In the genomic region with DNA sequence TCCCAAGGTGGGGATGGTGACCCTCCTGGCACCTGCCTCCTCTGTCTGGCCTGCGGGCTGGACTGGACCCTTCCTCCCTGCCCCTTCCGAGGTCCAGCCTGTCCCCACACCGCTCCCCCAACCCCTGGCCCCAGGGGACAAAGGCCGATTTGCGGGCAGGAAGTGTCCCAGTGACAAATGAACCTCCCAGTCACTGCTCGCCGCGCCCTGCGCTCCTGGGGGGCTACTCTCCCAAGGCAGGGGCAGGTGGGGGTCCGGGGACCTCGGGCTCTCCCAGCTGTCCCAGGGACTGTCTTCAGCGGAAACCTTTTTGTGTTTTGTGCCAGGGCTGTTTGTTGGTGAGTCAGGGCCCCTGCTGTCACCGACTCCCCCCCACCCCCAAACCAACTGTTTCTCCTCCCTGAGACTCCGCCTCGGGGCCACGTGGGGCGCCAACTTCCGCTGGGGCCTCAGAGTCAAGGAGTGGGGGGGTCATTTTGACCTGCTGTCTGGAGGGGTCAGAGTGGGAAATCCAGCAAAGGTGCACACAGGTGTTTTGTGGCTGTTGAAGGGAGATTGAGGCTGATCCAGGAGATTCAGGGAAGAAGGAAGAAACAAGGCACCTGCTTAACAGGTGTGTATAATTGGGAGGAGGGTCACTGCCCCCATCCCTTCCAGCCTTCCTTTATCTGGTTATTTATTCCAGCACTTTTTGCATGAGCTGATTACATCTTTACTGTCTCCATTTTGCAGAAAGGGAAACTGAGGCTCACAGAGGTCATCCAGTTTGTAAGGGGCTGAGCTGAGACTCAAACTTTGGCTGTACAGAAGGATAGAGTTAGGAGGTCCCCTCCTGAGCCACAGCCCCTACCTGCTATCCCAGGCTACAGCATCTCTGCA, we compare ENCODE assay signal across 1 cellular context.
TF ChIP-seq lines count a peak whose summit lies in the region.

No MANE protein-coding gene starts in this region.

TF ChIP-seq in K562, 482 proteins besides CTCF, POLR2A, EP300 and RAD21 (continued from another document):
- TF ChIP-seq, protein P1, sequence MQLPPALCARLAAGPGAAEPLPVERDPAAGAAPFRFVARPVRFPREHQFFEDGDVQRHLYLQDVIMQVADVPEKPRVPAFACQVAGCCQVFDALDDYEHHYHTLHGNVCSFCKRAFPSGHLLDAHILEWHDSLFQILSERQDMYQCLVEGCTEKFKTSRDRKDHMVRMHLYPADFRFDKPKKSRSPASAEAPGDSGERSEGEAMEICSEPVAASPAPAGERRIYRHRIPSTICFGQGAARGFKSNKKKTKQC (CRISPR knock-in tag; IDR thresholded peaks at IDR 0.05): no peak
- no peak for TF ChIP-seq MYBL2 (IDR thresholded peaks at IDR 0.05; ENCODE audit: low read depth)
- no peak for TF ChIP-seq MYBL2 (CRISPR knock-in tag; IDR thresholded peaks at IDR 0.05; ENCODE audit: borderline replicate concordance)
- TF ChIP-seq IFI16 (CRISPR knock-in tag; IDR thresholded peaks at IDR 0.05): no peak
- peak; percentile 70 for TF ChIP-seq FOSL1 (tag; conservative IDR thresholded peaks at IDR 0.05)
- TF ChIP-seq HDAC2 (IDR thresholded peaks at IDR 0.05): peak; percentile 65
- no peak for TF ChIP-seq HMG20A (CRISPR knock-in tag; conservative IDR thresholded peaks at IDR 0.05)
- TF ChIP-seq, protein P2, sequence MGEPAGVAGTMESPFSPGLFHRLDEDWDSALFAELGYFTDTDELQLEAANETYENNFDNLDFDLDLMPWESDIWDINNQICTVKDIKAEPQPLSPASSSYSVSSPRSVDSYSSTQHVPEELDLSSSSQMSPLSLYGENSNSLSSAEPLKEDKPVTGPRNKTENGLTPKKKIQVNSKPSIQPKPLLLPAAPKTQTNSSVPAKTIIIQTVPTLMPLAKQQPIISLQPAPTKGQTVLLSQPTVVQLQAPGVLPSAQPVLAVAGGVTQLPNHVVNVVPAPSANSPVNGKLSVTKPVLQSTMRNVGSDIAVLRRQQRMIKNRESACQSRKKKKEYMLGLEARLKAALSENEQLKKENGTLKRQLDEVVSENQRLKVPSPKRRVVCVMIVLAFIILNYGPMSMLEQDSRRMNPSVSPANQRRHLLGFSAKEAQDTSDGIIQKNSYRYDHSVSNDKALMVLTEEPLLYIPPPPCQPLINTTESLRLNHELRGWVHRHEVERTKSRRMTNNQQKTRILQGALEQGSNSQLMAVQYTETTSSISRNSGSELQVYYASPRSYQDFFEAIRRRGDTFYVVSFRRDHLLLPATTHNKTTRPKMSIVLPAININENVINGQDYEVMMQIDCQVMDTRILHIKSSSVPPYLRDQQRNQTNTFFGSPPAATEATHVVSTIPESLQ (CRISPR knock-in tag; IDR thresholded peaks at IDR 0.05): no peak; the same call in 1 of the 2 replicates
- TF ChIP-seq, protein P3, sequence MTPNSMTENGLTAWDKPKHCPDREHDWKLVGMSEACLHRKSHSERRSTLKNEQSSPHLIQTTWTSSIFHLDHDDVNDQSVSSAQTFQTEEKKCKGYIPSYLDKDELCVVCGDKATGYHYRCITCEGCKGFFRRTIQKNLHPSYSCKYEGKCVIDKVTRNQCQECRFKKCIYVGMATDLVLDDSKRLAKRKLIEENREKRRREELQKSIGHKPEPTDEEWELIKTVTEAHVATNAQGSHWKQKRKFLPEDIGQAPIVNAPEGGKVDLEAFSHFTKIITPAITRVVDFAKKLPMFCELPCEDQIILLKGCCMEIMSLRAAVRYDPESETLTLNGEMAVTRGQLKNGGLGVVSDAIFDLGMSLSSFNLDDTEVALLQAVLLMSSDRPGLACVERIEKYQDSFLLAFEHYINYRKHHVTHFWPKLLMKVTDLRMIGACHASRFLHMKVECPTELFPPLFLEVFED (CRISPR knock-in tag; conservative IDR thresholded peaks at IDR 0.05): no peak
- TF ChIP-seq, protein P4, sequence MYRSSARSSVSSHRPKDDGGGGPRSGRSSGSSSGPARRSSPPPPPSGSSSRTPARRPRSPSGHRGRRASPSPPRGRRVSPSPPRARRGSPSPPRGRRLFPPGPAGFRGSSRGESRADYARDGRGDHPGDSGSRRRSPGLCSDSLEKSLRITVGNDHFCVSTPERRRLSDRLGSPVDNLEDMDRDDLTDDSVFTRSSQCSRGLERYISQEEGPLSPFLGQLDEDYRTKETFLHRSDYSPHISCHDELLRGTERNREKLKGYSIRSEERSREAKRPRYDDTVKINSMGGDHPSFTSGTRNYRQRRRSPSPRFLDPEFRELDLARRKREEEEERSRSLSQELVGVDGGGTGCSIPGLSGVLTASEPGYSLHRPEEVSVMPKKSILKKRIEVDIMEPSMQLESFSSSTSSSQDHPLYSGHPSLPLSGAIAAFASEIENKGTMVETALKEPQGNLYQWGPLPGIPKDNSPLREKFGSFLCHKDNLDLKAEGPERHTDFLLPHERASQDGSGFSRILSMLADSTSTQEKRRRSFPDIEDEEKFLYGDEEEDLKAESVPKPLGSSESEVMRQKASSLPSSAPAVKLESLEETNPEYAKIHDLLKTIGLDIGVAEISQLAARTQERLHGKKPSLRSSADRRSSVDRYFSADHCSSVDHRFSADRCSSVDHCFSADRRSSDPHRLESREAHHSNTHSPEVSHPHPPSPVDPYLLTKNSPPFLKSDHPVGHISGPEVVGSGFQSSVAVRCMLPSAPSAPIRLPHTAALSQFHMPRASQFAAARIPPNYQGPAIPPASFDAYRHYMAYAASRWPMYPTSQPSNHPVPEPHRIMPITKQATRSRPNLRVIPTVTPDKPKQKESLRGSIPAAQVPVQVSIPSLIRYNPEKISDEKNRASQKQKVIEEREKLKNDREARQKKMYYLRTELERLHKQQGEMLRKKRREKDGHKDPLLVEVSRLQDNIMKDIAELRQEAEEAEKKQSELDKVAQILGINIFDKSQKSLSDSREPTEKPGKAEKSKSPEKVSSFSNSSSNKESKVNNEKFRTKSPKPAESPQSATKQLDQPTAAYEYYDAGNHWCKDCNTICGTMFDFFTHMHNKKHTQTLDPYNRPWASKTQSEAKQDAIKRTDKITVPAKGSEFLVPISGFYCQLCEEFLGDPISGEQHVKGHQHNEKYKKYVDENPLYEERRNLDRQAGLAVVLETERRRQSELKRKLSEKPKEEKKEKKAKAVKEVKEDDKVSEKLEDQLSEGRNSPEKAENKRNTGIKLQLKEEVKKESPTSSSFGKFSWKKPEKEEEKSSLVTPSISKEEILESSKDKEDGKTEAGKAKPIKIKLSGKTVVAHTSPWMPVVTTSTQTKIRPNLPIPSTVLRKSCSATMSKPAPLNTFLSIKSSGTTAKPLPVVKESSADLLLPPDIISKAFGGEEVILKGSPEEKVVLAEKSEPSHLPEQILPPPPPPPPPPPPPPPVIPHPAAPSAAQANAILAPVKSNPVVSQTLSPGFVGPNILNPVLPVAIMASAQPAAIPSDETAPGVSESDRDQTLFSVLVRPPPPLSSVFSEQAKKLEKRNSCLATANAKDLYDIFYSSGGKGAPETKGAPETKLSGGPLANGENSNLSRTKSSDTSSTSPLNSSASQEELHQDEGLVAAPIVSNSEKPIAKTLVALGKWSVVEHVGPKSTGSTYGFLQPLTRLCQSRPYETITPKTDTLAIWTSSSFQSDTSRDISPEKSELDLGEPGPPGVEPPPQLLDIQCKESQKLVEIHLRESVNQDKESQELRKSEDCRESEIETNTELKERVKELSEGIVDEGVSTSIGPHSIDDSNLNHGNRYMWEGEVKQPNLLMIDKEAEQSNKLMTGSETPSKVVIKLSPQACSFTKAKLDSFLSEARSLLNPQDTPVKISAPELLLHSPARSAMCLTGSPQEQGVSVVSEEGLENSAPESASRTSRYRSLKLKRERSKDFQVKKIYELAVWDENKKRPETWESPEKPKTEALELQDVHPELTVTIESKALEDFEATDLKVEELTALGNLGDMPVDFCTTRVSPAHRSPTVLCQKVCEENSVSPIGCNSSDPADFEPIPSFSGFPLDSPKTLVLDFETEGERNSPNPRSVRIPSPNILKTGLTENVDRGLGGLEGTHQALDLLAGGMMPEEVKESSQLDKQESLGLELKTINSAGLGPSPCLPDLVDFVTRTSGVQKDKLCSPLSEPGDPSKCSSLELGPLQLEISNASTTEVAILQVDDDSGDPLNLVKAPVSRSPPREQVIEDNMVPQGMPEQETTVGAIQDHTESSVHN (IDR thresholded peaks at IDR 0.05; ENCODE audit: borderline replicate concordance in 1 of 2, low read depth in 1 of 2): no peak
- TF ChIP-seq RB1 (IDR thresholded peaks at IDR 0.05; ENCODE audit: low read depth): peak; percentile 21; the same call in 1 of the 2 replicates
- TF ChIP-seq, protein P5, sequence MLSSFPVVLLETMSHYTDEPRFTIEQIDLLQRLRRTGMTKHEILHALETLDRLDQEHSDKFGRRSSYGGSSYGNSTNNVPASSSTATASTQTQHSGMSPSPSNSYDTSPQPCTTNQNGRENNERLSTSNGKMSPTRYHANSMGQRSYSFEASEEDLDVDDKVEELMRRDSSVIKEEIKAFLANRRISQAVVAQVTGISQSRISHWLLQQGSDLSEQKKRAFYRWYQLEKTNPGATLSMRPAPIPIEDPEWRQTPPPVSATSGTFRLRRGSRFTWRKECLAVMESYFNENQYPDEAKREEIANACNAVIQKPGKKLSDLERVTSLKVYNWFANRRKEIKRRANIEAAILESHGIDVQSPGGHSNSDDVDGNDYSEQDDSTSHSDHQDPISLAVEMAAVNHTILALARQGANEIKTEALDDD (IDR thresholded peaks at IDR 0.05): no peak
- TF ChIP-seq, protein P6, sequence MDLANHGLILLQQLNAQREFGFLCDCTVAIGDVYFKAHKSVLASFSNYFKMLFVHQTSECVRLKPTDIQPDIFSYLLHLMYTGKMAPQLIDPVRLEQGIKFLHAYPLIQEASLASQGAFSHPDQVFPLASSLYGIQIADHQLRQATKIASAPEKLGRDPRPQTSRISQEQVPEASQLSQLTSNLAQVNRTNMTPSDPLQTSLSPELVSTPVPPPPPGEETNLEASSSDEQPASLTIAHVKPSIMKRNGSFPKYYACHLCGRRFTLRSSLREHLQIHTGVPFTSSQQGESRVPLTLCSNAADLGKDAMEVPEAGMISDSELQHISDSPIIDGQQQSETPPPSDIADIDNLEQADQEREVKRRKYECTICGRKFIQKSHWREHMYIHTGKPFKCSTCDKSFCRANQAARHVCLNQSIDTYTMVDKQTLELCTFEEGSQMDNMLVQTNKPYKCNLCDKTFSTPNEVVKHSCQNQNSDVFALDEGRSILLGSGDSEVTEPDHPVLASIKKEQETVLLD (IDR thresholded peaks at IDR 0.05): 0 out of 2 replicates have a peak, but pooled peaks have one; percentile 44
- TF ChIP-seq TOE1 (IDR thresholded peaks at IDR 0.05; ENCODE audit: borderline replicate concordance): no peak
- TF ChIP-seq TOE1 (CRISPR knock-in tag; IDR thresholded peaks at IDR 0.05; ENCODE audit: borderline replicate concordance, low read depth): no peak
- no peak for TF ChIP-seq LARP7 (IDR thresholded peaks at IDR 0.05)
- TF ChIP-seq ZNF24 (IDR thresholded peaks at IDR 0.05): no peak
- TF ChIP-seq, protein P7, sequence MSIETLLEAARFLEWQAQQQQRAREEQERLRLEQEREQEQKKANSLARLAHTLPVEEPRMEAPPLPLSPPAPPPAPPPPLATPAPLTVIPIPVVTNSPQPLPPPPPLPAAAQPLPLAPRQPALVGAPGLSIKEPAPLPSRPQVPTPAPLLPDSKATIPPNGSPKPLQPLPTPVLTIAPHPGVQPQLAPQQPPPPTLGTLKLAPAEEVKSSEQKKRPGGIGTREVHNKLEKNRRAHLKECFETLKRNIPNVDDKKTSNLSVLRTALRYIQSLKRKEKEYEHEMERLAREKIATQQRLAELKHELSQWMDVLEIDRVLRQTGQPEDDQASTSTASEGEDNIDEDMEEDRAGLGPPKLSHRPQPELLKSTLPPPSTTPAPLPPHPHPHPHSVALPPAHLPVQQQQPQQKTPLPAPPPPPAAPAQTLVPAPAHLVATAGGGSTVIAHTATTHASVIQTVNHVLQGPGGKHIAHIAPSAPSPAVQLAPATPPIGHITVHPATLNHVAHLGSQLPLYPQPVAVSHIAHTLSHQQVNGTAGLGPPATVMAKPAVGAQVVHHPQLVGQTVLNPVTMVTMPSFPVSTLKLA (conservative IDR thresholded peaks at IDR 0.05): peak; percentile 98 to 99
- TF ChIP-seq, protein P8, sequence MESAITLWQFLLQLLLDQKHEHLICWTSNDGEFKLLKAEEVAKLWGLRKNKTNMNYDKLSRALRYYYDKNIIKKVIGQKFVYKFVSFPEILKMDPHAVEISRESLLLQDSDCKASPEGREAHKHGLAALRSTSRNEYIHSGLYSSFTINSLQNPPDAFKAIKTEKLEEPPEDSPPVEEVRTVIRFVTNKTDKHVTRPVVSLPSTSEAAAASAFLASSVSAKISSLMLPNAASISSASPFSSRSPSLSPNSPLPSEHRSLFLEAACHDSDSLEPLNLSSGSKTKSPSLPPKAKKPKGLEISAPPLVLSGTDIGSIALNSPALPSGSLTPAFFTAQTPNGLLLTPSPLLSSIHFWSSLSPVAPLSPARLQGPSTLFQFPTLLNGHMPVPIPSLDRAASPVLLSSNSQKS (CRISPR knock-in tag; IDR thresholded peaks at IDR 0.05): no peak
- TF ChIP-seq, protein P9, sequence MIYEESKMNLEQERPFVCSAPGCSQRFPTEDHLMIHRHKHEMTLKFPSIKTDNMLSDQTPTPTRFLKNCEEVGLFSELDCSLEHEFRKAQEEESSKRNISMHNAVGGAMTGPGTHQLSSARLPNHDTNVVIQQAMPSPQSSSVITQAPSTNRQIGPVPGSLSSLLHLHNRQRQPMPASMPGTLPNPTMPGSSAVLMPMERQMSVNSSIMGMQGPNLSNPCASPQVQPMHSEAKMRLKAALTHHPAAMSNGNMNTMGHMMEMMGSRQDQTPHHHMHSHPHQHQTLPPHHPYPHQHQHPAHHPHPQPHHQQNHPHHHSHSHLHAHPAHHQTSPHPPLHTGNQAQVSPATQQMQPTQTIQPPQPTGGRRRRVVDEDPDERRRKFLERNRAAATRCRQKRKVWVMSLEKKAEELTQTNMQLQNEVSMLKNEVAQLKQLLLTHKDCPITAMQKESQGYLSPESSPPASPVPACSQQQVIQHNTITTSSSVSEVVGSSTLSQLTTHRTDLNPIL (CRISPR knock-in tag; IDR thresholded peaks at IDR 0.05): no peak
- no peak for TF ChIP-seq FOXK1 (CRISPR knock-in tag; IDR thresholded peaks at IDR 0.05; ENCODE audit: borderline replicate concordance)
- no peak for TF ChIP-seq ZNF282 (CRISPR knock-in tag; IDR thresholded peaks at IDR 0.05)
- no peak for TF ChIP-seq CEBPB (tag; IDR thresholded peaks at IDR 0.05)
- no peak for TF ChIP-seq ZBTB17 (CRISPR knock-in tag; IDR thresholded peaks at IDR 0.05)
- TF ChIP-seq TARDBP (IDR thresholded peaks at IDR 0.05): no peak
- no peak for TF ChIP-seq THRAP3 (IDR thresholded peaks at IDR 0.05; ENCODE audit: borderline replicate concordance)
- TF ChIP-seq, protein P10, sequence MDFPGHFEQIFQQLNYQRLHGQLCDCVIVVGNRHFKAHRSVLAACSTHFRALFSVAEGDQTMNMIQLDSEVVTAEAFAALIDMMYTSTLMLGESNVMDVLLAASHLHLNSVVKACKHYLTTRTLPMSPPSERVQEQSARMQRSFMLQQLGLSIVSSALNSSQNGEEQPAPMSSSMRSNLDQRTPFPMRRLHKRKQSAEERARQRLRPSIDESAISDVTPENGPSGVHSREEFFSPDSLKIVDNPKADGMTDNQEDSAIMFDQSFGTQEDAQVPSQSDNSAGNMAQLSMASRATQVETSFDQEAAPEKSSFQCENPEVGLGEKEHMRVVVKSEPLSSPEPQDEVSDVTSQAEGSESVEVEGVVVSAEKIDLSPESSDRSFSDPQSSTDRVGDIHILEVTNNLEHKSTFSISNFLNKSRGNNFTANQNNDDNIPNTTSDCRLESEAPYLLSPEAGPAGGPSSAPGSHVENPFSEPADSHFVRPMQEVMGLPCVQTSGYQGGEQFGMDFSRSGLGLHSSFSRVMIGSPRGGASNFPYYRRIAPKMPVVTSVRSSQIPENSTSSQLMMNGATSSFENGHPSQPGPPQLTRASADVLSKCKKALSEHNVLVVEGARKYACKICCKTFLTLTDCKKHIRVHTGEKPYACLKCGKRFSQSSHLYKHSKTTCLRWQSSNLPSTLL (IDR thresholded peaks at IDR 0.05): no peak
- no peak for TF ChIP-seq TAF9B (IDR thresholded peaks at IDR 0.05; ENCODE audit: partially characterized antibody)
- no peak for TF ChIP-seq RBM14 (IDR thresholded peaks at IDR 0.05; ENCODE audit: borderline replicate concordance, insufficient read depth, low read depth, low read length)
